1 cellular context compared by ENCODE assay signal in the genomic region with DNA sequence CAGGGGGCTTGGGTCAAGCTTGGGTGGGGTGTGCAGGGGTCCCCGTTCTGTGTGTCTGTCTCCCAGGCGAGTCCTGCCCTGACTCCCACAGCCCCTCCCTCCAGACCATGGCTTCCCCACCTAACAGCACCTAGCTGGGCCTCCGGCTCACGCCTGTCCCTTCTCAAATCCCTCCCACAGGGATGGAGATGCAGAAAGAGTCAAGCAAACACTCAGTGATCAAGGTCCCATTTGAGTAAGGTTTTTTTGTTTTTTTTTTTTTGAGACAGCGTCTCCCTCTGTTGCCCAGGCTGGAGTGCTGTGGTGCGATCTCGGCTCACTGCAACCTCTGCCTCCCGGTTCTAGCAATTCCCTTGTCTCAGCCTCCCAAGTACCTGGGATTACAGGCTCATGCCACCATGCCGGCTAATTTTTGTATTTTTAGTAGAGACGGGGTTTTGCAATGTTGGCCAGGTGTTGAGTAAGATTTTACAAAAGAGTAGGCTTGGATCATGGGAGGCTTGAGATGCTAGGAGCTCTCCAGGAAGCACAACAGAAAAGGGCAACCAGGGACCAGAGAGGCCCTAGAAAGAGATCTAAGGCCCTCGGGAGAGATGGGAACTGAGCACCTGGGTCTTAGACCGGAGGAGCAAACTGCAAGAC.
TF ChIP-seq lines count a peak whose summit lies in the region.

No MANE protein-coding gene starts in this region.

TF ChIP-seq in K562, 482 proteins besides CTCF, POLR2A, EP300 and RAD21:
- TF ChIP-seq, protein P1, sequence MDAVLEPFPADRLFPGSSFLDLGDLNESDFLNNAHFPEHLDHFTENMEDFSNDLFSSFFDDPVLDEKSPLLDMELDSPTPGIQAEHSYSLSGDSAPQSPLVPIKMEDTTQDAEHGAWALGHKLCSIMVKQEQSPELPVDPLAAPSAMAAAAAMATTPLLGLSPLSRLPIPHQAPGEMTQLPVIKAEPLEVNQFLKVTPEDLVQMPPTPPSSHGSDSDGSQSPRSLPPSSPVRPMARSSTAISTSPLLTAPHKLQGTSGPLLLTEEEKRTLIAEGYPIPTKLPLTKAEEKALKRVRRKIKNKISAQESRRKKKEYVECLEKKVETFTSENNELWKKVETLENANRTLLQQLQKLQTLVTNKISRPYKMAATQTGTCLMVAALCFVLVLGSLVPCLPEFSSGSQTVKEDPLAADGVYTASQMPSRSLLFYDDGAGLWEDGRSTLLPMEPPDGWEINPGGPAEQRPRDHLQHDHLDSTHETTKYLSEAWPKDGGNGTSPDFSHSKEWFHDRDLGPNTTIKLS (IDR thresholded peaks at IDR 0.05; ENCODE audit: borderline replicate concordance, low read depth) = no peak
- TF ChIP-seq CBX5 (IDR thresholded peaks at IDR 0.05; ENCODE audit: borderline replicate concordance, low read depth) (no peak), GATAD2A (IDR thresholded peaks at IDR 0.05) (no peak), SIN3B (IDR thresholded peaks at IDR 0.05; ENCODE audit: low read depth) (no peak), MTA3 (IDR thresholded peaks at IDR 0.05; ENCODE audit: borderline replicate concordance) (no peak), SMAD1 (IDR thresholded peaks at IDR 0.05; ENCODE audit: low read depth, low read length, partially characterized antibody) (no peak), NEUROD1 (IDR thresholded peaks at IDR 0.05; ENCODE audit: borderline replicate concordance, low read depth, low read length, partially characterized antibody) (no peak), SLC30A9 (CRISPR knock-in tag; IDR thresholded peaks at IDR 0.05) (no peak), TEAD4 (IDR thresholded peaks at IDR 0.05; ENCODE audit: low read length) (no peak), TEAD4 (CRISPR knock-in tag; IDR thresholded peaks at IDR 0.05; ENCODE audit: borderline replicate concordance) (no peak), ELF2 (CRISPR knock-in tag; IDR thresholded peaks at IDR 0.05) (no peak), ZNF3 (CRISPR knock-in tag; IDR thresholded peaks at IDR 0.05) (no peak), ZNF561 (CRISPR knock-in tag; conservative IDR thresholded peaks at IDR 0.05) (no peak), ZNF174 (CRISPR knock-in tag; IDR thresholded peaks at IDR 0.05) (no peak), KAT8 (IDR thresholded peaks at IDR 0.05; ENCODE audit: low read depth) (no peak), RFX5 (IDR thresholded peaks at IDR 0.05; ENCODE audit: low read depth, low read length) (no peak)
- TF ChIP-seq, protein P2, sequence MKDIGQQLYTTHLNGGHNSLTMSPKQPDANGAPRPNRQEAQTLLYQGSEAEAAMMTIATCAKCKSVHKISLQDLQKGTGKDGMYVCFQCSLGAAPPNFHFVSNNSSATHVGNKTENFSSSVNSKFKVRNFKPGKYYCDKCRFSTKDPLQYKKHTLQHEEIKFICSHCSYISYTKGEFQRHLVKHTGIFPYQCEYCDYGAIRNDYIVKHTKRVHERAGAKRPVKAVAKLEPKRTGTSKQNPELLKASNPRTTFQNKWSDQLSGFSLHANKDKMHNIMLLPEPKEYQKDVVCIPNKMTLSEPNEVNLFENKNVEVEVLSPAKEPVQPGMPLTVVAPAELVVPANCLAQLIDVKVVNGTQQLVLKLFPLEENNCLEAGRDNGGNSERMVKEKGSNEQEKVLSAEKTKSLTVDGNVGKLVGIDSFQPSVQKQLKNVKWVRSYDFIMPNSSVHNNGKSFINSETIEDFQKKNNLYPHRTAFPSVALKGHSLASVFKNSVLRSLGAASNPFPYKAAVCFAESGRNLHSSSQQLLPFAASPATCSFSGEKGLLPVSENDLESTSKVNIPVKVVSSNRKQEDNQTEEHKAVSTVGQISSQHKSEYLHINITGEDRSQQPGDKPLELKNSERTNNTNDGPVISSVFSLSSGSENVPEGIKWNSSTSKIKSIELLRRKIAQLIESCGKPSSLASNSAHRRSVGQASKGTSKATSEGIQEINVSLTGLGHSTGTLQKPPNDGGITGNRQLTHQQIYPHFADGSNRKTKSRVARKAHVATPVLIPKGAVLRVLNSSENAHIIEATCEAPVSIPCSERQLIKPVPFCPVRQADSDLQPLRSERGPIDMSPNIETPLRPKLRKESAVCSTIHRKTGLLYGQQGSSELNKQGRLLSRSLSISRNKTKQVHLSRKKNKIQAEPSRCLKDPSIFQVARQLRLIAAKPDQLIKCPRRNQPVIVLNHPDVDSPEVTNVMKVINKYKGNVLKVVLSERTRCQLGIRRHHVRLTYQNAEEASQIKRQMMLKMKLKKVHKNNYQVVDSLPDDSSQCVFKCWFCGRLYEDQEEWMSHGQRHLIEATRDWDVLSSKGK (CRISPR knock-in tag; IDR thresholded peaks at IDR 0.05) = no peak
- TF ChIP-seq, protein P3, sequence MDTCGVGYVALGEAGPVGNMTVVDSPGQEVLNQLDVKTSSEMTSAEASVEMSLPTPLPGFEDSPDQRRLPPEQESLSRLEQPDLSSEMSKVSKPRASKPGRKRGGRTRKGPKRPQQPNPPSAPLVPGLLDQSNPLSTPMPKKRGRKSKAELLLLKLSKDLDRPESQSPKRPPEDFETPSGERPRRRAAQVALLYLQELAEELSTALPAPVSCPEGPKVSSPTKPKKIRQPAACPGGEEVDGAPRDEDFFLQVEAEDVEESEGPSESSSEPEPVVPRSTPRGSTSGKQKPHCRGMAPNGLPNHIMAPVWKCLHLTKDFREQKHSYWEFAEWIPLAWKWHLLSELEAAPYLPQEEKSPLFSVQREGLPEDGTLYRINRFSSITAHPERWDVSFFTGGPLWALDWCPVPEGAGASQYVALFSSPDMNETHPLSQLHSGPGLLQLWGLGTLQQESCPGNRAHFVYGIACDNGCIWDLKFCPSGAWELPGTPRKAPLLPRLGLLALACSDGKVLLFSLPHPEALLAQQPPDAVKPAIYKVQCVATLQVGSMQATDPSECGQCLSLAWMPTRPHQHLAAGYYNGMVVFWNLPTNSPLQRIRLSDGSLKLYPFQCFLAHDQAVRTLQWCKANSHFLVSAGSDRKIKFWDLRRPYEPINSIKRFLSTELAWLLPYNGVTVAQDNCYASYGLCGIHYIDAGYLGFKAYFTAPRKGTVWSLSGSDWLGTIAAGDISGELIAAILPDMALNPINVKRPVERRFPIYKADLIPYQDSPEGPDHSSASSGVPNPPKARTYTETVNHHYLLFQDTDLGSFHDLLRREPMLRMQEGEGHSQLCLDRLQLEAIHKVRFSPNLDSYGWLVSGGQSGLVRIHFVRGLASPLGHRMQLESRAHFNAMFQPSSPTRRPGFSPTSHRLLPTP (IDR thresholded peaks at IDR 0.05; ENCODE audit: borderline replicate concordance, extremely low read depth, insufficient read length) = no peak
- TF ChIP-seq, protein P4, sequence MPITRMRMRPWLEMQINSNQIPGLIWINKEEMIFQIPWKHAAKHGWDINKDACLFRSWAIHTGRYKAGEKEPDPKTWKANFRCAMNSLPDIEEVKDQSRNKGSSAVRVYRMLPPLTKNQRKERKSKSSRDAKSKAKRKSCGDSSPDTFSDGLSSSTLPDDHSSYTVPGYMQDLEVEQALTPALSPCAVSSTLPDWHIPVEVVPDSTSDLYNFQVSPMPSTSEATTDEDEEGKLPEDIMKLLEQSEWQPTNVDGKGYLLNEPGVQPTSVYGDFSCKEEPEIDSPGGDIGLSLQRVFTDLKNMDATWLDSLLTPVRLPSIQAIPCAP (CRISPR knock-in tag; IDR thresholded peaks at IDR 0.05; ENCODE audit: borderline replicate concordance) = no peak
- TF ChIP-seq, protein P5, sequence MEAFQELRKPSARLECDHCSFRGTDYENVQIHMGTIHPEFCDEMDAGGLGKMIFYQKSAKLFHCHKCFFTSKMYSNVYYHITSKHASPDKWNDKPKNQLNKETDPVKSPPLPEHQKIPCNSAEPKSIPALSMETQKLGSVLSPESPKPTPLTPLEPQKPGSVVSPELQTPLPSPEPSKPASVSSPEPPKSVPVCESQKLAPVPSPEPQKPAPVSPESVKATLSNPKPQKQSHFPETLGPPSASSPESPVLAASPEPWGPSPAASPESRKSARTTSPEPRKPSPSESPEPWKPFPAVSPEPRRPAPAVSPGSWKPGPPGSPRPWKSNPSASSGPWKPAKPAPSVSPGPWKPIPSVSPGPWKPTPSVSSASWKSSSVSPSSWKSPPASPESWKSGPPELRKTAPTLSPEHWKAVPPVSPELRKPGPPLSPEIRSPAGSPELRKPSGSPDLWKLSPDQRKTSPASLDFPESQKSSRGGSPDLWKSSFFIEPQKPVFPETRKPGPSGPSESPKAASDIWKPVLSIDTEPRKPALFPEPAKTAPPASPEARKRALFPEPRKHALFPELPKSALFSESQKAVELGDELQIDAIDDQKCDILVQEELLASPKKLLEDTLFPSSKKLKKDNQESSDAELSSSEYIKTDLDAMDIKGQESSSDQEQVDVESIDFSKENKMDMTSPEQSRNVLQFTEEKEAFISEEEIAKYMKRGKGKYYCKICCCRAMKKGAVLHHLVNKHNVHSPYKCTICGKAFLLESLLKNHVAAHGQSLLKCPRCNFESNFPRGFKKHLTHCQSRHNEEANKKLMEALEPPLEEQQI (IDR thresholded peaks at IDR 0.05) = no peak
- TF ChIP-seq, protein P6, sequence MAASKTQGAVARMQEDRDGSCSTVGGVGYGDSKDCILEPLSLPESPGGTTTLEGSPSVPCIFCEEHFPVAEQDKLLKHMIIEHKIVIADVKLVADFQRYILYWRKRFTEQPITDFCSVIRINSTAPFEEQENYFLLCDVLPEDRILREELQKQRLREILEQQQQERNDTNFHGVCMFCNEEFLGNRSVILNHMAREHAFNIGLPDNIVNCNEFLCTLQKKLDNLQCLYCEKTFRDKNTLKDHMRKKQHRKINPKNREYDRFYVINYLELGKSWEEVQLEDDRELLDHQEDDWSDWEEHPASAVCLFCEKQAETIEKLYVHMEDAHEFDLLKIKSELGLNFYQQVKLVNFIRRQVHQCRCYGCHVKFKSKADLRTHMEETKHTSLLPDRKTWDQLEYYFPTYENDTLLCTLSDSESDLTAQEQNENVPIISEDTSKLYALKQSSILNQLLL (CRISPR knock-in tag; IDR thresholded peaks at IDR 0.05; ENCODE audit: borderline replicate concordance) = no peak
